In genomic region chr2:151637284-151637781, GRCh38 we compare ENCODE assay signal across 8 cellular contexts.
DNase-seq lines count a peak whose midpoint lies in the region; ATAC-seq and TF ChIP-seq lines count a peak whose summit lies in the region.

No MANE protein-coding gene starts in this region.

- peaks cover 7% of the 10 kb centered on the region for H3K9me3 Mint-ChIP-seq in chondrocyte (ENCODE audit: low read depth)

- no peak for TF ChIP-seq POLR2A in GM18505 (IDR thresholded peaks at IDR 0.05; ENCODE audit: borderline replicate concordance, extremely low read depth, insufficient read depth, insufficient read length)

- H3K36me3 Mint-ChIP-seq in chondrocyte (ENCODE audit: low read depth): peaks cover 2% of the 10 kb centered on the region

- peak; percentile 37 for DNase-seq in T-helper 22 cell (ENCODE audit: low read depth)
- no peak for DNase-seq in chondrocyte (ENCODE audit: low spot score)
- peak; percentile 12 to 29 (median 17) for DNase-seq in stimulated activated CD4-positive, alpha-beta T cell treated with anti-CD3 and anti-CD28 coated beads, TNF-alpha, amount 100 ng/mL, for 24 hours (ENCODE audit: low read depth in 3 of 3)
- no peak for DNase-seq in NCI-H748 (lab: John Stamatoyannopoulos, UW; ENCODE audit: unreplicated experiment)
- DNase-seq in NCI-H1092 (lab: John Stamatoyannopoulos, UW): no peak
- DNase-seq in NCI-H187 (lab: John Stamatoyannopoulos, UW): no peak

- H3K27me3 Mint-ChIP-seq in chondrocyte (ENCODE audit: low read depth): no peaks in the 10 kb centered on the region

- H3K4me3 Mint-ChIP-seq in chondrocyte (ENCODE audit: unreplicated experiment): no peak overlapping the region

- ATAC-seq in GM18505 (IDR thresholded peaks at IDR 0.05; ENCODE audit: unreplicated experiment) (peak; percentile 65), HG02938 (IDR thresholded peaks at IDR 0.05; ENCODE audit: unreplicated experiment) (peak; percentile 51)

- no peak overlapping the region for H3K27ac Mint-ChIP-seq in chondrocyte (ENCODE audit: unreplicated experiment)

- H3K4me1 Mint-ChIP-seq in chondrocyte (ENCODE audit: low read depth): peaks cover 19% of the 10 kb centered on the region

- TF ChIP-seq CTCF in chondrocyte (IDR thresholded peaks at IDR 0.05): peak; percentile 18

Comparison
In these comparisons a context has a peak if more than half of its experiments do, and no peak if none do; other contexts are left out.
1. DNase-seq: peak in T-helper 22 cell (single experiment) and stimulated activated CD4-positive, alpha-beta T cell treated with anti-CD3 and anti-CD28 coated beads, TNF-alpha, amount 100 ng/mL, for 24 hours (3 of 3); none in chondrocyte (single experiment), NCI-H748 (single experiment), NCI-H1092 (single experiment) and NCI-H187 (0 of 2).